ENCODE assay signal across 8 cellular contexts in genomic region chr13:52128714-52129700, GRCh38. TPM values are rescaled to one million over a fixed set of nuclear protein-coding genes. Genes with fewer than 3 reads are reported as not detected.
DNase-seq lines count a peak whose midpoint lies in the region; ATAC-seq, FAIRE-seq and TF ChIP-seq lines count a peak whose summit lies in the region.

A gene with protein sequence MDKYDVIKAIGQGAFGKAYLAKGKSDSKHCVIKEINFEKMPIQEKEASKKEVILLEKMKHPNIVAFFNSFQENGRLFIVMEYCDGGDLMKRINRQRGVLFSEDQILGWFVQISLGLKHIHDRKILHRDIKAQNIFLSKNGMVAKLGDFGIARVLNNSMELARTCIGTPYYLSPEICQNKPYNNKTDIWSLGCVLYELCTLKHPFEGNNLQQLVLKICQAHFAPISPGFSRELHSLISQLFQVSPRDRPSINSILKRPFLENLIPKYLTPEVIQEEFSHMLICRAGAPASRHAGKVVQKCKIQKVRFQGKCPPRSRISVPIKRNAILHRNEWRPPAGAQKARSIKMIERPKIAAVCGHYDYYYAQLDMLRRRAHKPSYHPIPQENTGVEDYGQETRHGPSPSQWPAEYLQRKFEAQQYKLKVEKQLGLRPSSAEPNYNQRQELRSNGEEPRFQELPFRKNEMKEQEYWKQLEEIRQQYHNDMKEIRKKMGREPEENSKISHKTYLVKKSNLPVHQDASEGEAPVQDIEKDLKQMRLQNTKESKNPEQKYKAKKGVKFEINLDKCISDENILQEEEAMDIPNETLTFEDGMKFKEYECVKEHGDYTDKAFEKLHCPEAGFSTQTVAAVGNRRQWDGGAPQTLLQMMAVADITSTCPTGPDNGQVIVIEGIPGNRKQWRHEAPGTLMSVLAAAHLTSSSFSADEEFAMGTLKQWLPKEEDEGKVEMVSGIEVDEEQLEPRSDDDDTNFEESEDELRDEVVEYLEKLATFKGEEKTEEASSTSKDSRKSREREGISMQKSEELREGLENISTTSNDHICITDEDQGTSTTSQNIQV (minus strand): TSS chr13:52129073. CDS start chr13:52127482, 1,591 bp downstream.

- H3K9me3 Mint-ChIP-seq in activated CD4-positive, alpha-beta memory T cell treated with anti-CD3 and anti-CD28 coated beads for 36 hours, result no peaks in the 10 kb centered on the region

- DNase-seq in A172 (ENCODE audit: low spot score), result peak; percentile 20
- DNase-seq in GM12892 (ENCODE audit: insufficient read length), result peak; percentile 52
- peak; percentile 9 for DNase-seq in NCI-H2196 treated with DMSO at 0.1 percent for 48 hours (lab: John Stamatoyannopoulos, UW; ENCODE audit: unreplicated experiment)
- peak; percentile 70 for DNase-seq in activated CD4-positive, alpha-beta memory T cell treated with anti-CD3 and anti-CD28 coated beads for 36 hours
- DNase-seq in effector CD8-positive, alpha-beta T cell (lab: John Stamatoyannopoulos, UW), result peak; percentile 22
- DNase-seq in lung microvascular endothelial cell (ENCODE audit: low read depth in 2 of 2), result peak; percentile 57 to 65
- DNase-seq in stimulated activated CD4-positive, alpha-beta T cell treated with anti-CD3 and anti-CD28 coated beads, TNF-alpha, amount 100 ng/mL, for 24 hours (ENCODE audit: low read depth in 3 of 3), result peak; percentile 18 to 53 (median 28)

- no peak for TF ChIP-seq POLR2A in GM12892 (IDR thresholded peaks at IDR 0.05; ENCODE audit: low read depth, low read length)

- peaks cover 18% of the 10 kb centered on the region for H3K36me3 Mint-ChIP-seq in activated CD4-positive, alpha-beta memory T cell treated with anti-CD3 and anti-CD28 coated beads for 36 hours

- peak; percentile 61 for ATAC-seq in HG02938 (IDR thresholded peaks at IDR 0.05; ENCODE audit: unreplicated experiment)

- no peaks in the 10 kb centered on the region for H3K27me3 Mint-ChIP-seq in activated CD4-positive, alpha-beta memory T cell treated with anti-CD3 and anti-CD28 coated beads for 36 hours

- H3K4me3 Mint-ChIP-seq in activated CD4-positive, alpha-beta memory T cell treated with anti-CD3 and anti-CD28 coated beads for 36 hours, result peak within 1 kb of the TSS; percentile 76

- intact Hi-C loops in activated CD4-positive, alpha-beta memory T cell treated with anti-CD3 and anti-CD28 coated beads for 36 hours (cut with micrococcal nuclease), result loop anchor here (2.0 kb wide), 2 partner anchors 66 to 322 kb away; partner anchors contain the start of gene VPS36

- H3K27ac Mint-ChIP-seq in activated CD4-positive, alpha-beta memory T cell treated with anti-CD3 and anti-CD28 coated beads for 36 hours, result no peak within 1 kb of the TSS

- no peak for FAIRE-seq in GM12892 (lab: Jason Lieb, UNC)

- CTCF ChIA-PET in activated CD4-positive, alpha-beta memory T cell treated with anti-CD3 and anti-CD28 coated beads for 36 hours (lab: Charles Lee), result interaction anchor here (0.6 to 4.2 kb wide), 16 partner anchors 12 to 1238 kb away, joined by 3 to 47 read pairs (median 4); partner anchors contain the start of gene VPS36

- H3K4me1 Mint-ChIP-seq in activated CD4-positive, alpha-beta memory T cell treated with anti-CD3 and anti-CD28 coated beads for 36 hours (ENCODE audit: low read depth), result peaks cover 13% of the 10 kb centered on the region

- POLR2A ChIA-PET in activated CD4-positive, alpha-beta memory T cell treated with anti-CD3 and anti-CD28 coated beads for 36 hours (lab: Charles Lee), result no interaction called here

RNA-seq across cellular contexts. Expression of the gene that starts here (rescaled TPM):
- 0.10 TPM in 1 of 2 replicates, not detected in the other for total RNA-seq in A172 (2014; rRNA removed; shearing (Covaris generic))
- polyA plus RNA-seq in GM12892 (2012; ENCODE audit: missing spikeins), result 0.30 TPM
- under 1 TPM in 1 of 2 experiments, not detected in 1; 0.05 TPM for total RNA-seq in activated CD4-positive, alpha-beta memory T cell treated with anti-CD3 and anti-CD28 coated beads for 36 hours
- total RNA-seq in lung microvascular endothelial cell, result under 0.01 and 0.20 TPM in 2 replicates

Comparison
In these comparisons a context has a peak if more than half of its experiments do, and no peak if none do; other contexts are left out.
1. Peak in every context shown above with its lines: DNase-seq and ATAC-seq.
2. Peak in DNase-seq in A172; RNA of the gene not detected or under 1 TPM.
3. Peak in DNase-seq in activated CD4-positive, alpha-beta memory T cell treated with anti-CD3 and anti-CD28 coated beads for 36 hours; RNA of the gene not detected or under 1 TPM.
4. Peak in DNase-seq in lung microvascular endothelial cell; RNA of the gene not detected or under 1 TPM.
5. DNase-seq: peak in every context shown above with its lines; median percentile 70 in activated CD4-positive, alpha-beta memory T cell treated with anti-CD3 and anti-CD28 coated beads for 36 hours; 61 in lung microvascular endothelial cell; 52 in GM12892; 28 in stimulated activated CD4-positive, alpha-beta T cell treated with anti-CD3 and anti-CD28 coated beads, TNF-alpha, amount 100 ng/mL, for 24 hours; 22 in effector CD8-positive, alpha-beta T cell; 20 in A172; 9 in NCI-H2196 treated with DMSO at 0.1 percent for 48 hours.